13 cellular contexts compared by ENCODE assay signal in genomic region chr15:73838795-73839565, GRCh38. TPM values are rescaled to one million over a fixed set of nuclear protein-coding genes. Genes with fewer than 3 reads are reported as not detected.
DNase-seq lines count a peak whose midpoint lies in the region; ATAC-seq and TF ChIP-seq lines count a peak whose summit lies in the region.
"Had no signal": no experiment of that assay in that cellular context is flagged by ENCODE, and none has a peak within 500 bp of the region (broad histone marks: within the 10 kb centered on the region; RNA-seq: fewer than 3 reads in every experiment).

No MANE protein-coding gene starts in this region.

- WGBS in psoas muscle, 3 donors = 15 to 23% (median 18%) methylated on average over 13 of the region's 13 CpGs
- WGBS in tibial nerve, 2 donors = 32 to 42% methylated on average over 11 to 12 of the region's 13 CpGs

- H3K4me1 ChIP-seq in psoas muscle = peaks cover 14% of the 10 kb centered on the region
- H3K4me1 ChIP-seq in tibial nerve = peaks cover 0 to 5% (median 0%) of the 10 kb centered on the region in 4 donors

- H3K36me3 Mint-ChIP-seq in Calu3 (ENCODE audit: insufficient read depth, unreplicated experiment) (no peaks in the 10 kb centered on the region), chondrocyte (ENCODE audit: low read depth) (no peaks in the 10 kb centered on the region)

- H3K27me3 Mint-ChIP-seq in Calu3 (ENCODE audit: unreplicated experiment) (peaks cover 95% of the 10 kb centered on the region), chondrocyte (ENCODE audit: low read depth) (peaks cover 73% of the 10 kb centered on the region)

- H3K4me3 Mint-ChIP-seq in Calu3 (ENCODE audit: low read depth, unreplicated experiment) (no peak overlapping the region), chondrocyte (ENCODE audit: unreplicated experiment) (no peak overlapping the region)

- H3K4me1 Mint-ChIP-seq in Calu3 (ENCODE audit: low read depth, unreplicated experiment) (peaks cover 5% of the 10 kb centered on the region), chondrocyte (ENCODE audit: low read depth) (no peaks in the 10 kb centered on the region)

- TF ChIP-seq POLR2A in tibial nerve (IDR thresholded peaks at IDR 0.05) = no peak

- H3K9me3 ChIP-seq in psoas muscle = no peaks in the 10 kb centered on the region
- no peaks in the 10 kb centered on the region for H3K9me3 ChIP-seq in tibial nerve

- H3K36me3 ChIP-seq in psoas muscle (ENCODE audit: insufficient read depth in 1 of 2, low read depth in 1 of 2) (no peaks in the 10 kb centered on the region), tibial nerve (no peaks in the 10 kb centered on the region)

- H3K27me3 ChIP-seq in psoas muscle (ENCODE audit: insufficient read depth in 3 of 3, low read length in 2 of 3) = peaks cover 0 to 12% (median 0%) of the 10 kb centered on the region in 3 donors
- peaks cover 0 to 19% of the 10 kb centered on the region in 2 donors for H3K27me3 ChIP-seq in tibial nerve

- DNase-seq in Calu3 (peak; percentile 20), left cardiac atrium (peak; percentile 86), psoas muscle (peak; percentile 71 to 89), chondrocyte (ENCODE audit: low spot score) (no peak), tibial nerve (ENCODE audit: low spot score in 2 of 2) (no peak)
- no peak for DNase-seq in activated CD4-positive, alpha-beta T cell treated with anti-CD3 and anti-CD28 coated beads for 4 hours
- DNase-seq: activated T-cell treated with anti-CD3 and anti-CD28 coated beads for 4 hours had no signal

- intact Hi-C loops in Calu3 (cut with micrococcal nuclease; ENCODE audit: unreplicated experiment) = no loop called here
- intact Hi-C loops in left cardiac atrium (cut with DNase I) = no loop called here
- intact Hi-C loops in psoas muscle (cut with DNase I) = no loop called here

- TF ChIP-seq EP300 in tibial nerve (IDR thresholded peaks at IDR 0.05) = no peak

- no peak overlapping the region for H3K27ac ChIP-seq in psoas muscle
- H3K27ac ChIP-seq in tibial nerve = no peak overlapping the region

- CTCF ChIA-PET in Calu3 (lab: Charles Lee) = interaction anchor here (1.1 kb wide), 1 partner anchor 72 kb away, joined by 3 read pairs; no protein-coding TSS in a partner anchor

- H3K9me3 Mint-ChIP-seq in Calu3 (ENCODE audit: low read depth, unreplicated experiment) (peaks cover 2% of the 10 kb centered on the region), chondrocyte (ENCODE audit: low read depth) (no peaks in the 10 kb centered on the region)

- BruUV-seq in Calu3 (replicated peaks; lab: Mats Ljungman, UMichigan) = no TSS peak

- peak; percentile 86 for ATAC-seq in SK-N-SH treated with all-trans-retinoic acid at 6 μM for 48 hours
- ATAC-seq in left cardiac atrium = peak; percentile 94 to 95
- ATAC-seq in psoas muscle = peak; percentile 92 to 97 (median 93)
- ATAC-seq in HG03469 (IDR thresholded peaks at IDR 0.05; ENCODE audit: unreplicated experiment) = no peak

- no peak overlapping the region for H3K4me3 ChIP-seq in psoas muscle
- H3K4me3 ChIP-seq in tibial nerve = no peak overlapping the region
- H3K4me3 ChIP-seq: smooth muscle cell had no signal

- H3K27ac Mint-ChIP-seq in Calu3 (ENCODE audit: unreplicated experiment) = no peak overlapping the region
- H3K27ac Mint-ChIP-seq in chondrocyte (ENCODE audit: unreplicated experiment) = no peak overlapping the region

- no peak for TF ChIP-seq CTCF in Calu3 (IDR thresholded peaks at IDR 0.05; ENCODE audit: unreplicated experiment)
- no peak for TF ChIP-seq CTCF in psoas muscle (IDR thresholded peaks at IDR 0.05)
- no peak for TF ChIP-seq CTCF in chondrocyte (IDR thresholded peaks at IDR 0.05)
- no peak for TF ChIP-seq CTCF in tibial nerve (IDR thresholded peaks at IDR 0.05)

TF ChIP-seq in SK-N-SH treated with all-trans-retinoic acid at 6 μM for 48 hours, 23 proteins besides CTCF, POLR2A, EP300 and RAD21:
- peak; percentile 97 for TF ChIP-seq ZNF70 (CRISPR knock-in tag; IDR thresholded peaks at IDR 0.05)
- TF ChIP-seq TCF4 (CRISPR knock-in tag; IDR thresholded peaks at IDR 0.05; ENCODE audit: borderline replicate concordance) = peak; percentile 81
- no peak for TF ChIP-seq PATZ1 (CRISPR knock-in tag; IDR thresholded peaks at IDR 0.05; ENCODE audit: borderline replicate concordance)
- TF ChIP-seq, protein P1, sequence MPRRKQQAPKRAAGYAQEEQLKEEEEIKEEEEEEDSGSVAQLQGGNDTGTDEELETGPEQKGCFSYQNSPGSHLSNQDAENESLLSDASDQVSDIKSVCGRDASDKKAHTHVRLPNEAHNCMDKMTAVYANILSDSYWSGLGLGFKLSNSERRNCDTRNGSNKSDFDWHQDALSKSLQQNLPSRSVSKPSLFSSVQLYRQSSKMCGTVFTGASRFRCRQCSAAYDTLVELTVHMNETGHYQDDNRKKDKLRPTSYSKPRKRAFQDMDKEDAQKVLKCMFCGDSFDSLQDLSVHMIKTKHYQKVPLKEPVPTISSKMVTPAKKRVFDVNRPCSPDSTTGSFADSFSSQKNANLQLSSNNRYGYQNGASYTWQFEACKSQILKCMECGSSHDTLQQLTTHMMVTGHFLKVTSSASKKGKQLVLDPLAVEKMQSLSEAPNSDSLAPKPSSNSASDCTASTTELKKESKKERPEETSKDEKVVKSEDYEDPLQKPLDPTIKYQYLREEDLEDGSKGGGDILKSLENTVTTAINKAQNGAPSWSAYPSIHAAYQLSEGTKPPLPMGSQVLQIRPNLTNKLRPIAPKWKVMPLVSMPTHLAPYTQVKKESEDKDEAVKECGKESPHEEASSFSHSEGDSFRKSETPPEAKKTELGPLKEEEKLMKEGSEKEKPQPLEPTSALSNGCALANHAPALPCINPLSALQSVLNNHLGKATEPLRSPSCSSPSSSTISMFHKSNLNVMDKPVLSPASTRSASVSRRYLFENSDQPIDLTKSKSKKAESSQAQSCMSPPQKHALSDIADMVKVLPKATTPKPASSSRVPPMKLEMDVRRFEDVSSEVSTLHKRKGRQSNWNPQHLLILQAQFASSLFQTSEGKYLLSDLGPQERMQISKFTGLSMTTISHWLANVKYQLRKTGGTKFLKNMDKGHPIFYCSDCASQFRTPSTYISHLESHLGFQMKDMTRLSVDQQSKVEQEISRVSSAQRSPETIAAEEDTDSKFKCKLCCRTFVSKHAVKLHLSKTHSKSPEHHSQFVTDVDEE (CRISPR knock-in tag; IDR thresholded peaks at IDR 0.05) = peak; percentile 55; the same call in 1 of the 2 replicates

RNA-seq across cellular contexts. Expression of gene TBC1D21, which starts 34.4 kb away (rescaled TPM):
- total RNA-seq in Calu3 (2022) (not detected in 2 replicates), left cardiac atrium (not detected), psoas muscle (not detected), chondrocyte (not detected in 3 replicates), tibial nerve (not detected)
- polyA plus RNA-seq in psoas muscle = not detected
- total RNA-seq: astrocyte, NCI-H460, smooth muscle cell had no signal
- polyA plus RNA-seq: BJ, smooth muscle cell had no signal

Comparison
In these comparisons a context has a peak if more than half of its experiments do, and no peak if none do; other contexts are left out.
1. DNase-seq: peak in Calu3 (single experiment), left cardiac atrium (single experiment) and psoas muscle (2 of 2); none in activated CD4-positive, alpha-beta T cell treated with anti-CD3 and anti-CD28 coated beads for 4 hours (0 of 2), chondrocyte (single experiment) and tibial nerve (0 of 2).